8 cellular contexts compared by ENCODE assay signal in the genomic region with DNA sequence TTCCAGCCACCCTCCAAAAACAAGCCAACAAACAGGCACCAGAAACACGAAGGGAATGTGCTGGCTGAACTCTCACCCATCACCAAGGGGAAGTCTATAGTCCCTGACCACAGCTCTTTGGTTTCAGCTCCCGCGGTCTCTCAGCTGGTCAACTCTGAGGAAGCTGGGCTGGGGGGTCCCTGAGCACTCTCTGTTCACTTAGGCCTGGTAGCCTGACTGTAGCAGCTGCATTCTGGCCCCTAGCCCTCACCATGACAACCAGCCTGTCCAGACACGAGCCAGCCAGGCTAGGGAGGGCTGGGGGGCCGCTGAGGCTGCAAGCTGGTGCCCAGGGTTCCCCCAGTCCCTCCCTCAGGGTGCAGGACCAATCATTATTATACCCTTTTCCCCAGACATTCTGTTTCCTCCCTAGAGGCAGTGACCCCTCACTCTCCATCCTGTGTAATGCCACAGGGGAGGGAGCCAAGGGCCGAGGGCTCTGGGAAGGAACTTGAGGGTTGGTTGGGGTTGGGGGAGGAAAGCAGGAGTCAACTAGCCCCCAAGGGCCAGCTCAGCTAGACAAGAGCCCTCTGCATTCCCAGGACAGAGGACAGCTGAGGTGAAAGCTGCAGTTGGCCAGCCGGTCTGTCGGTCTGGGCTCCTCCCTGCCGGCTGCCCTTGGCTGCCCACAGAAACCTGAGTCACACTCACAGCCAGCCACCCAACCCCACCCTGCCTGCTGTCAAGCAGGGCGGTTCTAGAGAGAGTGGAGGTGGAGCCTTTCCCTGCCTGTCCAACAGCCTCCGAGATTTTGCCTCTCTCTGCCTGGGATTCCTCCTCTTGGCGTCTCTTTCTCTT. TPM values are rescaled to one million over a fixed set of nuclear protein-coding genes. Genes with fewer than 3 reads are reported as not detected.
A peak's percentile ranks its signal among the peaks of the same experiment; 100 is the strongest.
DNase-seq lines count a peak whose midpoint lies in the region; ATAC-seq and TF ChIP-seq lines count a peak whose summit lies in the region.

No MANE protein-coding gene starts in this region.

- H3K27ac ChIP-seq in Karpas-422 (ENCODE audit: low read length) (peak overlapping the region; percentile 51), subcutaneous abdominal adipose tissue (ENCODE audit: low read depth, low read length) (peak overlapping the region; percentile 100)

- TF ChIP-seq CTCF in nephron progenitor cell (IDR thresholded peaks at IDR 0.05): no peak

- H3K4me1 ChIP-seq in Karpas-422 (ENCODE audit: low read length): peaks cover 41% of the 10 kb centered on the region
- peaks cover 23 to 69% (median 60%) of the 10 kb centered on the region in 5 donors for H3K4me1 ChIP-seq in subcutaneous abdominal adipose tissue (ENCODE audit: control insufficient read depth in 5 of 5, insufficient read depth in 5 of 5, low read length in 5 of 5)

- H2AFZ ChIP-seq in Karpas-422 (ENCODE audit: low read length): peak overlapping the region; percentile 62; the same call in 1 of the 2 replicates

- H3K4me1 Mint-ChIP-seq in nephron progenitor cell: peaks cover 75% of the 10 kb centered on the region

- peak overlapping the region; percentile 91 for H3K4me3 Mint-ChIP-seq in nephron progenitor cell

- ATAC-seq in GM21786 (IDR thresholded peaks at IDR 0.05; ENCODE audit: unreplicated experiment): peak; percentile 49

- H3K9me3 ChIP-seq in Karpas-422 (ENCODE audit: low read length) (no peaks in the 10 kb centered on the region; the same call in 1 of the 2 replicates), subcutaneous abdominal adipose tissue (ENCODE audit: control insufficient read depth in 5 of 5, low read length in 5 of 5) (no peaks in the 10 kb centered on the region)

- H3K36me3 ChIP-seq in Karpas-422 (ENCODE audit: insufficient read depth, low read length): peaks cover 12% of the 10 kb centered on the region
- no peaks in the 10 kb centered on the region for H3K36me3 ChIP-seq in subcutaneous abdominal adipose tissue (ENCODE audit: control insufficient read depth in 5 of 5, insufficient read depth in 5 of 5, low read length in 5 of 5)

- no peaks in the 10 kb centered on the region for H4K20me1 ChIP-seq in Karpas-422 (ENCODE audit: insufficient read depth, low read depth, low read length)

- peaks cover 29% of the 10 kb centered on the region for H3K79me2 ChIP-seq in Karpas-422 (ENCODE audit: low read length)

- peaks cover 9% of the 10 kb centered on the region for H3K27me3 Mint-ChIP-seq in nephron progenitor cell (ENCODE audit: low read depth, poor library complexity)

- peak overlapping the region; percentile 69 for H3K4me2 ChIP-seq in Karpas-422 (ENCODE audit: low read depth, low read length, poor library complexity, severe bottlenecking)

- H3K9me2 ChIP-seq in Karpas-422 (replicated peaks; ENCODE audit: insufficient read depth, low read length): no peaks in the 10 kb centered on the region

- H3K4me3 ChIP-seq in Karpas-422 (ENCODE audit: low read length): peak overlapping the region; percentile 33; the same call in 1 of the 2 replicates
- peak overlapping the region; percentile 25 to 53 (median 44) for H3K4me3 ChIP-seq in subcutaneous abdominal adipose tissue (ENCODE audit: low read depth in 1 of 5, low read length in 5 of 5)

- H3K36me3 Mint-ChIP-seq in nephron progenitor cell (ENCODE audit: low read depth): peaks cover 15% of the 10 kb centered on the region

- peak overlapping the region; percentile 94 for H3K27ac Mint-ChIP-seq in nephron progenitor cell

- H3K9ac ChIP-seq in Karpas-422 (ENCODE audit: low read length) (peak overlapping the region; percentile 58), subcutaneous abdominal adipose tissue (ENCODE audit: low read length in 5 of 5) (peak overlapping the region; percentile 67 to 93 (median 69))

- peaks cover 13% of the 10 kb centered on the region for H3K9me3 Mint-ChIP-seq in nephron progenitor cell

- DNase-seq in DMS53 treated with DMSO at 0.1 percent for 48 hours (lab: John Stamatoyannopoulos, UW; ENCODE audit: unreplicated experiment) (peak; percentile 94), Karpas-422 (peak; percentile 88), RKO (ENCODE audit: low spot score) (peak; percentile 96), fibroblast of peridontal ligament (ENCODE audit: extremely low read depth) (peak; percentile 88), nephron progenitor cell (peak; percentile 85)
- peak; percentile 67 for DNase-seq in activated effector memory CD4-positive, alpha-beta T cell treated with Interleukin-2 at 50 U/mL for 16 hours

- H3K27me3 ChIP-seq in Karpas-422 (ENCODE audit: low read length) (no peaks in the 10 kb centered on the region), subcutaneous abdominal adipose tissue (ENCODE audit: control insufficient read depth in 5 of 5, insufficient read depth in 4 of 5, low read length in 5 of 5) (no peaks in the 10 kb centered on the region)

RNA-seq across cellular contexts. Expression of a gene that starts 1.2 kb away (rescaled TPM):
- total RNA-seq in Karpas-422 (2014; rRNA removed; shearing (Covaris generic); ENCODE audit: low replicate concordance): 46.7 and 81.0 TPM in 2 replicates

RNA-seq across cellular contexts. Expression of a gene that starts 5.4 kb away (rescaled TPM):
- 24.1 and 87.3 TPM in 2 replicates for total RNA-seq in Karpas-422 (2014; rRNA removed; shearing (Covaris generic); ENCODE audit: low replicate concordance)

RNA-seq across cellular contexts. Expression of a gene that starts 25.5 kb away (rescaled TPM):
- 0.04 TPM in 1 of 2 replicates, not detected in the other for total RNA-seq in Karpas-422 (2014; rRNA removed; shearing (Covaris generic); ENCODE audit: low replicate concordance)

Comparison
In these comparisons a context has a peak if more than half of its experiments do, and no peak if none do; other contexts are left out.
1. Peak in every context shown above with its lines: DNase-seq, ATAC-seq, H3K4me3 ChIP-seq and H3K27ac ChIP-seq.